Comparison of ENCODE assay signal across 7 cellular contexts in genomic region chr2:157657858-157658257, GRCh38. TPM values are rescaled to one million over a fixed set of nuclear protein-coding genes. Genes with fewer than 3 reads are reported as not detected.
"Had no signal": no experiment of that assay in that cellular context is flagged by ENCODE, and none has a peak within 500 bp of the region (broad histone marks: within the 10 kb centered on the region; RNA-seq: fewer than 3 reads in every experiment).

No MANE protein-coding gene starts in this region.

- H3K4me3 ChIP-seq: GM23248, HAP-1, K562 had no signal

- H3K27ac ChIP-seq: GM23248 had no signal

- H2AFZ ChIP-seq: GM23248 had no signal

- DNase-seq: GM23248, GOT3, HFFc6, IMR-90, KG1 had no signal

- H3K9ac ChIP-seq: GM23248 had no signal

- H3K9me3 ChIP-seq: HAP-1 had no signal

- H3K36me3 ChIP-seq: HAP-1 had no signal

- H3K4me1 ChIP-seq: HAP-1 had no signal

RNA-seq across cellular contexts. Expression of gene ACVR1C, which starts 29.2 kb away (rescaled TPM):
- polyA plus RNA-seq: GM23248 had no signal
